ENCODE assay signal across 19 cellular contexts in genomic region chr7:125099519-125099918, GRCh38.
"Had no signal": no experiment of that assay in that cellular context is flagged by ENCODE, and none has a peak within 500 bp of the region (broad histone marks: within the 10 kb centered on the region; RNA-seq: fewer than 3 reads in every experiment).

No MANE protein-coding gene starts in this region.

- H3K4me3 ChIP-seq: coronary artery, dorsolateral prefrontal cortex, esophagus muscularis mucosa, gastrocnemius medialis, heart right ventricle, left lung, lower lobe of right lung had no signal

- H3K27me3 ChIP-seq: dorsolateral prefrontal cortex, esophagus muscularis mucosa, foreskin keratinocyte, gastrocnemius medialis, heart right ventricle, left lung had no signal

- H3K9me3 ChIP-seq: esophagus muscularis mucosa, gastrocnemius medialis, heart right ventricle, lower lobe of right lung had no signal

- H3K27ac ChIP-seq: coronary artery, dorsolateral prefrontal cortex, esophagus muscularis mucosa, foreskin keratinocyte, gastrocnemius medialis, heart right ventricle, left lung, lower lobe of right lung had no signal

- ATAC-seq: foreskin keratinocyte, gastrocnemius medialis, heart right ventricle, left lung, left ventricle myocardium superior, lower lobe of right lung had no signal

- H3K36me3 ChIP-seq: esophagus muscularis mucosa, gastrocnemius medialis, heart right ventricle, left lung, lower lobe of right lung had no signal

- DNase-seq: dermis blood vessel endothelial cell; dorsolateral prefrontal cortex; effector CD4-positive, alpha-beta T cell; effector memory CD4-positive, alpha-beta T cell; foreskin keratinocyte; gastrocnemius medialis; glutamatergic neuron; heart right ventricle; hippocampal formation; kidney; kidney glomerular epithelial cell; left lung; left ventricle myocardium superior; lower lobe of right lung; mesendoderm; midbrain had no signal

- FAIRE-seq: endothelial cell of umbilical vein had no signal

- H3K4me1 ChIP-seq: esophagus muscularis mucosa, foreskin keratinocyte, gastrocnemius medialis, heart right ventricle, left lung, lower lobe of right lung had no signal
